In the genomic region with DNA sequence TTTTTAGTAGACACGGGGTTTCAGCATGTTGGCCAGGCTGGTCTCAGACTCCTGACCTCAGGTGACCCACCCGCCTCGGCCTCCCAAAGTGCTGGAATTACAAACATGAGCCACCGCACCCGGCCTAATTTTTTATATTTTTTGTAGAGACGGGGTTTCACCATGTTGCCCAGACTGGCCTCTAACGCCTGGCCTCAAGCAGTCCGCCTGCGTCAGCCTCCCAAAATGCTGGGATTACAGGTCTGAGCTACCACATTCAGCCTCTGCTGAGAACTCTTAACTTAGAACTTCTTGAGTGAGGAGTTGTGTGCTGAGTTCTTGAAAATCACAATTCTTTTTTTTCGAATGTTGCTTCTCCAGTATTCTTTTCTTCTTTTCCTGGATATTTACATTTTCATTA, we compare ENCODE assay signal across 20 cellular contexts.
DNase-seq lines count a peak whose midpoint lies in the region; ATAC-seq, FAIRE-seq and TF ChIP-seq lines count a peak whose summit lies in the region.
"Had no signal": no experiment of that assay in that cellular context is flagged by ENCODE, and none has a peak within 500 bp of the region (broad histone marks: within the 10 kb centered on the region; RNA-seq: fewer than 3 reads in every experiment).

No MANE protein-coding gene starts in this region.

- WGBS in pancreas, 2 donors, result 84 to 86% methylated on average over 10 of the region's 10 CpGs

- intact Hi-C loops in pancreas (cut with DNase I), result no loop called here

- peaks cover 0 to 66% (median 0%) of the 10 kb centered on the region in 11 experiments; a peak in 4 of 22 replicates for H4K20me1 ChIP-seq in BLaER1 treated with 17β-estradiol and CSF1 and Interleukin-3, amounts not matched to agents 10 nM and 100 nM

- POLR2A ChIA-PET in activated CD8-positive, alpha-beta T cell treated with anti-CD3 and anti-CD28 coated beads, Interleukin-2, amount 10 ng/mL, durations not matched to agents 7 days and 5 days (lab: Charles Lee), result no interaction called here

- no peaks in the 10 kb centered on the region for H3K9me3 Mint-ChIP-seq in activated T-helper 17 cell treated with anti-CD3 and anti-CD28 coated beads, Interleukin-2, amount 50 U/mL, for 72 hours
- peaks cover 3% of the 10 kb centered on the region for H3K9me3 Mint-ChIP-seq in memory B cell
- peaks cover 11% of the 10 kb centered on the region for H3K9me3 Mint-ChIP-seq in activated CD8-positive, alpha-beta T cell treated with anti-CD3 and anti-CD28 coated beads, Interleukin-2, amount 10 ng/mL, durations not matched to agents 7 days and 5 days (ENCODE audit: insufficient read depth)
- no peaks in the 10 kb centered on the region for H3K9me3 Mint-ChIP-seq in activated T-cell treated with anti-CD3 and anti-CD28 coated beads, Interleukin-2, amount 50 U/mL, for 24 hours
- H3K9me3 Mint-ChIP-seq: GM23338, HFFc6 had no signal

- no peak overlapping the region for H3K9ac ChIP-seq in BLaER1 treated with 17β-estradiol and CSF1 and Interleukin-3, amounts not matched to agents 10 nM and 100 nM

- CTCF ChIA-PET in activated CD8-positive, alpha-beta T cell treated with anti-CD3 and anti-CD28 coated beads, Interleukin-2, amount 10 ng/mL, durations not matched to agents 7 days and 5 days (lab: Charles Lee), result no interaction called here

- TF ChIP-seq CTCF in pancreas (IDR thresholded peaks at IDR 0.05), result no peak

- H3K27ac ChIP-seq in BLaER1 treated with 17β-estradiol and CSF1 and Interleukin-3, amounts not matched to agents 10 nM and 100 nM, result peak overlapping the region in 6 of 11 experiments; percentile 35 to 84 (median 76); a peak in 10 of 22 replicates
- no peak overlapping the region for H3K27ac ChIP-seq in pancreas

- no peaks in the 10 kb centered on the region for H3K27me3 Mint-ChIP-seq in activated T-helper 17 cell treated with anti-CD3 and anti-CD28 coated beads, Interleukin-2, amount 50 U/mL, for 72 hours
- no peaks in the 10 kb centered on the region for H3K27me3 Mint-ChIP-seq in memory B cell
- no peaks in the 10 kb centered on the region for H3K27me3 Mint-ChIP-seq in activated CD8-positive, alpha-beta T cell treated with anti-CD3 and anti-CD28 coated beads, Interleukin-2, amount 10 ng/mL, durations not matched to agents 7 days and 5 days (ENCODE audit: low read depth)
- H3K27me3 Mint-ChIP-seq in activated T-cell treated with anti-CD3 and anti-CD28 coated beads, Interleukin-2, amount 50 U/mL, for 24 hours, result no peaks in the 10 kb centered on the region
- H3K27me3 Mint-ChIP-seq: CD4-positive, alpha-beta memory T cell had no signal

- no peak overlapping the region for H3K4me3 Mint-ChIP-seq in activated T-helper 17 cell treated with anti-CD3 and anti-CD28 coated beads, Interleukin-2, amount 50 U/mL, for 72 hours
- no peak overlapping the region for H3K4me3 Mint-ChIP-seq in memory B cell
- H3K4me3 Mint-ChIP-seq in activated CD8-positive, alpha-beta T cell treated with anti-CD3 and anti-CD28 coated beads, Interleukin-2, amount 10 ng/mL, durations not matched to agents 7 days and 5 days, result no peak overlapping the region
- no peak overlapping the region for H3K4me3 Mint-ChIP-seq in activated T-cell treated with anti-CD3 and anti-CD28 coated beads, Interleukin-2, amount 50 U/mL, for 24 hours
- H3K4me3 Mint-ChIP-seq: GM23338, HFFc6 had no signal

- H3K36me3 Mint-ChIP-seq in activated T-helper 17 cell treated with anti-CD3 and anti-CD28 coated beads, Interleukin-2, amount 50 U/mL, for 72 hours (ENCODE audit: low read depth), result peaks cover 89% of the 10 kb centered on the region
- peaks cover 43% of the 10 kb centered on the region for H3K36me3 Mint-ChIP-seq in memory B cell
- H3K36me3 Mint-ChIP-seq in activated CD8-positive, alpha-beta T cell treated with anti-CD3 and anti-CD28 coated beads, Interleukin-2, amount 10 ng/mL, durations not matched to agents 7 days and 5 days (ENCODE audit: low read depth), result peaks cover 47% of the 10 kb centered on the region
- H3K36me3 Mint-ChIP-seq in activated T-cell treated with anti-CD3 and anti-CD28 coated beads, Interleukin-2, amount 50 U/mL, for 24 hours (ENCODE audit: low read depth), result peaks cover 74% of the 10 kb centered on the region

- peaks cover 10 to 56% (median 32%) of the 10 kb centered on the region in 10 experiments; a peak in 18 of 20 replicates for H3K4me1 ChIP-seq in BLaER1 treated with 17β-estradiol and CSF1 and Interleukin-3, amounts not matched to agents 10 nM and 100 nM
- no peaks in the 10 kb centered on the region for H3K4me1 ChIP-seq in pancreas

- peaks cover 11 to 92% (median 84%) of the 10 kb centered on the region in 11 experiments; a peak in 20 of 22 replicates for H3K9me3 ChIP-seq in BLaER1 treated with 17β-estradiol and CSF1 and Interleukin-3, amounts not matched to agents 10 nM and 100 nM (replicated peaks in 1 of 11)
- no peaks in the 10 kb centered on the region for H3K9me3 ChIP-seq in pancreas
- H3K9me3 ChIP-seq: HAP-1 had no signal

- peak overlapping the region in 1 of 11 experiments; percentile 23; a peak in 3 of 22 replicates for H3K4me2 ChIP-seq in BLaER1 treated with 17β-estradiol and CSF1 and Interleukin-3, amounts not matched to agents 10 nM and 100 nM
- H3K4me2 ChIP-seq: GM23338 had no signal

- no peaks in the 10 kb centered on the region for H3K27me3 ChIP-seq in BLaER1 treated with 17β-estradiol and CSF1 and Interleukin-3, amounts not matched to agents 10 nM and 100 nM
- H3K27me3 ChIP-seq in pancreas, result no peaks in the 10 kb centered on the region

- no peak for FAIRE-seq in pancreas (lab: Jason Lieb, UNC)
- FAIRE-seq: GM12891, GM18507, H54 had no signal

- DNase-seq in memory B cell (ENCODE audit: low spot score in 2 of 2) (no peak), pancreas (no peak)
- no peak for DNase-seq in activated CD8-positive, alpha-beta T cell treated with anti-CD3 and anti-CD28 coated beads, Interleukin-2, amount 10 ng/mL, durations not matched to agents 7 days and 5 days
- DNase-seq in activated T-cell treated with anti-CD3 and anti-CD28 coated beads, Interleukin-2, amount 50 U/mL, for 24 hours, result no peak
- DNase-seq: C1 segment of cervical spinal cord; Calu3; CD4-positive, alpha-beta memory T cell; COR-L47; DMS53; DMS79 treated with DMSO at 0.1 percent for 48 hours; GF-D8; HFFc6 had no signal

- H3K27ac Mint-ChIP-seq in activated T-helper 17 cell treated with anti-CD3 and anti-CD28 coated beads, Interleukin-2, amount 50 U/mL, for 72 hours, result peak overlapping the region; percentile 60
- H3K27ac Mint-ChIP-seq in memory B cell, result peak overlapping the region; percentile 86
- H3K27ac Mint-ChIP-seq in activated CD8-positive, alpha-beta T cell treated with anti-CD3 and anti-CD28 coated beads, Interleukin-2, amount 10 ng/mL, durations not matched to agents 7 days and 5 days, result no peak overlapping the region
- no peak overlapping the region for H3K27ac Mint-ChIP-seq in activated T-cell treated with anti-CD3 and anti-CD28 coated beads, Interleukin-2, amount 50 U/mL, for 24 hours
- H3K27ac Mint-ChIP-seq: GM23338, HFFc6 had no signal

- H3K4me1 Mint-ChIP-seq in activated T-helper 17 cell treated with anti-CD3 and anti-CD28 coated beads, Interleukin-2, amount 50 U/mL, for 72 hours, result peaks cover 27% of the 10 kb centered on the region
- peaks cover 41% of the 10 kb centered on the region for H3K4me1 Mint-ChIP-seq in memory B cell
- H3K4me1 Mint-ChIP-seq in activated CD8-positive, alpha-beta T cell treated with anti-CD3 and anti-CD28 coated beads, Interleukin-2, amount 10 ng/mL, durations not matched to agents 7 days and 5 days (ENCODE audit: low read depth), result peaks cover 20% of the 10 kb centered on the region
- H3K4me1 Mint-ChIP-seq in activated T-cell treated with anti-CD3 and anti-CD28 coated beads, Interleukin-2, amount 50 U/mL, for 24 hours (ENCODE audit: low read depth), result peaks cover 66% of the 10 kb centered on the region

- ATAC-seq in activated T-helper 17 cell treated with anti-CD3 and anti-CD28 coated beads, Interleukin-2, amount 50 U/mL, for 72 hours (replicated peaks), result no peak
- ATAC-seq in memory B cell (ENCODE audit: low read depth) (no peak), pancreas (no peak), GM21619 (IDR thresholded peaks at IDR 0.05; ENCODE audit: unreplicated experiment) (no peak)
- ATAC-seq in activated CD8-positive, alpha-beta T cell treated with anti-CD3 and anti-CD28 coated beads, Interleukin-2, amount 10 ng/mL, durations not matched to agents 7 days and 5 days, result no peak
- ATAC-seq: GM23338 had no signal

- H3K36me3 ChIP-seq in BLaER1 treated with 17β-estradiol and CSF1 and Interleukin-3, amounts not matched to agents 10 nM and 100 nM, result peaks cover 48 to 98% (median 86%) of the 10 kb centered on the region in 11 experiments
- no peaks in the 10 kb centered on the region for H3K36me3 ChIP-seq in pancreas
- H3K36me3 ChIP-seq: HAP-1 had no signal

- H3K4me3 ChIP-seq in BLaER1 treated with 17β-estradiol and CSF1 and Interleukin-3, amounts not matched to agents 10 nM and 100 nM, result peak overlapping the region in 2 of 10 experiments; percentile 2 to 12; a peak in 1 of 20 replicates
- no peak overlapping the region for H3K4me3 ChIP-seq in pancreas
- H3K4me3 ChIP-seq: GM23338, HAP-1 had no signal

Comparison
In these comparisons a context has a peak if more than half of its experiments do, and no peak if none do; other contexts are left out.
1. H3K27ac ChIP-seq: peak in BLaER1 treated with 17β-estradiol and CSF1 and Interleukin-3, amounts not matched to agents 10 nM and 100 nM (6 of 11); none in pancreas (0 of 4).
2. H3K27ac Mint-ChIP-seq: peak in activated T-helper 17 cell treated with anti-CD3 and anti-CD28 coated beads, Interleukin-2, amount 50 U/mL, for 72 hours (single experiment) and memory B cell (single experiment); none in activated CD8-positive, alpha-beta T cell treated with anti-CD3 and anti-CD28 coated beads, Interleukin-2, amount 10 ng/mL, durations not matched to agents 7 days and 5 days (single experiment) and activated T-cell treated with anti-CD3 and anti-CD28 coated beads, Interleukin-2, amount 50 U/mL, for 24 hours (single experiment).